ENCODE assay signal across 25 cellular contexts in the genomic region with DNA sequence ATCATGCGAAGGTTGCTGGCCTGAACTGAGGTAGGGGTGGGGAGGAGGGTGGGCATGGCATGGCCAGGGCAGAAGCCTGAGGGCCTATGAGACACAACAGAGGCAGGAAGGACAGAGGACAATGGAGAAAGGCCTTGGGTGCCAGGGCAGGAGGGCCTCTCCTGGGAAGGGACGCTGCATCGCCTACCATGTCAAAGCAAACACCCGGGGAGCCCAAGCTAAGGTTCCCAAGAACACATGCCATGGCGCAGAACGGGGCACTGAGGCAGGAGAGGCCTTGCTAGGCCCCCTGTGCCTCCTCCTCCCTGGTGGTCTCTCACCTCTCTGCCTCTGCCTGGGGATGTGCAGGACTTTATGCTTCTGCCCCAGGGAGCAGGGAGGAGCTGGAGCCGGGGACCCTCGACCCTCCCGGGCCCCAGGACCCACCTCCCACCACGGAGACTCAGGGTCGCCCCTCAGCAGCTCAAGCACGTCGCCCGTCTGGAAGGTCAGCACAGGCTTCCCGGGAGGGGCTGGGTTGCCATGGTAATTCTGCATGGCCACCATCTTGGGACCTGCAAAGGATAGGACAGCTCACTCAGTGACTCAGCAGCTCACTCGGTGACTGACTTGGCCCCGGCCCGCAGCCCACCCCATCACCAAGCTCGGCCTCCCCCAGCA. TPM values are rescaled to one million over a fixed set of nuclear protein-coding genes. Genes with fewer than 3 reads are reported as not detected.
"Had no signal": no experiment of that assay in that cellular context is flagged by ENCODE, and none has a peak within 500 bp of the region (broad histone marks: within the 10 kb centered on the region; RNA-seq: fewer than 3 reads in every experiment).

No MANE protein-coding gene starts in this region.

- H3K9me3 ChIP-seq: adrenal gland, ascending aorta, neutrophil, transverse colon had no signal

- H3K27me3 ChIP-seq: adrenal gland, ascending aorta, esophagus muscularis mucosa, foreskin keratinocyte, heart left ventricle, neutrophil, transverse colon had no signal

- ATAC-seq: foreskin keratinocyte, heart left ventricle, left lobe of liver had no signal

- H3K4me1 ChIP-seq: adrenal gland, ascending aorta, foreskin keratinocyte, transverse colon had no signal

- H3K27ac ChIP-seq: adrenal gland, ascending aorta, esophagus muscularis mucosa, foreskin keratinocyte, neutrophil, transverse colon had no signal

- DNase-seq: activated CD4-positive, alpha-beta memory T cell treated with anti-CD3 and anti-CD28 coated beads for 36 hours; activated CD4-positive, alpha-beta T cell treated with anti-CD3 and anti-CD28 coated beads, Interleukin-2, amount 10 ng/mL, durations not matched to agents 24 days and 14 days; activated CD4-positive, CD25-positive, alpha-beta regulatory T cell treated with anti-CD3 and anti-CD28 coated beads, Interleukin-2, amount 50 U/mL, for 72 hours; activated CD8-positive, alpha-beta memory T cell treated with anti-CD3 and anti-CD28 coated beads, Interleukin-2, amount 50 U/mL, for 4 hours; activated effector memory CD4-positive, alpha-beta T cell treated with anti-CD3 and anti-CD28 coated beads, Interleukin-2, amount 50 U/mL, for 16 hours; activated naive CD4-positive, alpha-beta T cell treated with anti-CD3 and anti-CD28 coated beads for 36 hours; activated naive CD8-positive, alpha-beta T cell treated with anti-CD3 and anti-CD28 coated beads for 36 hours; activated T-cell treated with anti-CD3 and anti-CD28 coated beads, Interleukin-2, amount 50 U/mL, for 1 hour; adrenal gland; caudate nucleus; foreskin keratinocyte; hypothalamus; immature natural killer cell; mammary epithelial cell; naive B cell; nephron progenitor cell; retina; stimulated activated naive CD4-positive, alpha-beta T cell treated with Interleukin-2 at 50 U/mL for 16 hours; T-helper 2 cell; transverse colon had no signal

- H3K4me3 ChIP-seq: adrenal gland, ascending aorta, esophagus muscularis mucosa, heart left ventricle, transverse colon had no signal

- H3K36me3 ChIP-seq: neutrophil had no signal

RNA-seq across cellular contexts. Expression of a gene that starts 40.3 kb away (rescaled TPM):
- total RNA-seq: foreskin keratinocyte had no signal
